Comparison of ENCODE assay signal across 24 cellular contexts in the genomic region with DNA sequence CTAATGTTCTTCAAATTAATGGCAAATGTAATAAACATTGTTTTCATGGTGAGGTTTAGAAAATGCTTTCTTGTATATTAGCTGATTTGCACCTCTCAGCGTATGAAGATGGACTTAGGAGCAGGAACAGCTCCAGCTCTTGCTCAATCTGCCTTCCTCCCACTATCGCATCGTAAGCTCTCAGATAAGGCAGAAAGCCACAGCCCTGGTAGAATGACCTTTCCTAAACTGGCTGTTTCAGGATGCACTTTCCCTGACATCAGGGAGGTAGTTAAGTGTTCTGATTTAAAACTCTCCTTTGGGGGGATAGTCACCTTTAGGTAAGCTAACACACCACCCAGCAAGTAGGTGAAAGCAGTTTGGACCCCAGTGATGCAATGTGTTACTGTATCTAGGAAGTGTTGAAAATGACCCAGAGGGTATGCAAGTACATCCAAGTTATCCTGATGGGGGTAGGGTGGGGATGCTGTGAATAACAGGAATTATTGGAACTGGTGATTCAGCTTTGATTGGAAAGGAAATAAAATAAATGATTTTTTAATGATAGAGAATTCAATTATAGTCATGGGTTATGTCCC.
DNase-seq lines count a peak whose midpoint lies in the region; ATAC-seq and TF ChIP-seq lines count a peak whose summit lies in the region.
"Had no signal": no experiment of that assay in that cellular context is flagged by ENCODE, and none has a peak within 500 bp of the region (broad histone marks: within the 10 kb centered on the region; RNA-seq: fewer than 3 reads in every experiment).

No MANE protein-coding gene starts in this region.

- CTCF ChIA-PET in CD4-positive, alpha-beta T cell (lab: Charles Lee): no interaction called here
- CTCF ChIA-PET in T-cell (lab: Charles Lee): interaction anchor here (0.5 to 1.0 kb wide), 3 partner anchors 14 to 307 kb away, joined by 3 to 4 read pairs (median 3); no protein-coding TSS in a partner anchor

- peaks cover 65% of the 10 kb centered on the region for H3K4me1 Mint-ChIP-seq in CD4-positive, alpha-beta T cell (ENCODE audit: low read depth)
- peaks cover 71 to 80% (median 77%) of the 10 kb centered on the region in 3 donors for H3K4me1 Mint-ChIP-seq in T-cell
- peaks cover 71% of the 10 kb centered on the region for H3K4me1 Mint-ChIP-seq in nephron

- no peak for DNase-seq in CD4-positive, alpha-beta T cell
- DNase-seq in T-cell (no peak), fibroblast of villous mesenchyme (ENCODE audit: low read depth) (peak; percentile 92), substantia nigra (lab: John Stamatoyannopoulos, UW) (no peak)
- DNase-seq in activated CD4-positive, alpha-beta T cell treated with anti-CD3 and anti-CD28 coated beads, Interleukin-2, amount 50 U/mL, for 4 hours: no peak
- DNase-seq: activated CD4-positive, alpha-beta T cell treated with anti-CD3 and anti-CD28 coated beads for 48 hours; activated naive CD8-positive, alpha-beta T cell treated with anti-CD3 and anti-CD28 coated beads for 36 hours; Calu3; cerebellar nuclear complex; foreskin keratinocyte; GOT3; NCI-H1417; NCI-H2171; NK-92 treated with Interleukin-12 subunit alpha and Interleukin-12 subunit beta, amount 100 ng/mL, for 24 hours; stimulated activated CD4-positive, alpha-beta T cell treated with anti-CD3 and anti-CD28 coated beads, Interleukin-4, amount 100 ng/mL, for 24 hours; stimulated activated CD8-positive, alpha-beta memory T cell treated with anti-CD3 and anti-CD28 coated beads, Interleukin-4, amount 100 ng/mL, for 48 hours; T-helper 17 cell; thyroid gland had no signal

- no peak for ATAC-seq in CD4-positive, alpha-beta T cell (ENCODE audit: poor library complexity)
- no peak for ATAC-seq in T-cell (replicated peaks in 1 of 4)
- ATAC-seq in HG03097 (IDR thresholded peaks at IDR 0.05; ENCODE audit: low FRiP score, unreplicated experiment): no peak
- no peak for ATAC-seq in GM19463 (IDR thresholded peaks at IDR 0.05; ENCODE audit: unreplicated experiment)
- ATAC-seq: foreskin keratinocyte, GM12878, T-helper 17 cell had no signal

- intact Hi-C loops in CD4-positive, alpha-beta T cell (cut with DNase I, micrococcal nuclease): no loop called here

- TF ChIP-seq CTCF in CD4-positive, alpha-beta T cell (IDR thresholded peaks at IDR 0.05): no peak
- TF ChIP-seq CTCF in fibroblast of villous mesenchyme (IDR thresholded peaks at IDR 0.05; ENCODE audit: insufficient read depth, low read depth, low read length) (no peak), nephron (IDR thresholded peaks at IDR 0.05; ENCODE audit: unreplicated experiment in 3 of 3) (no peak)

- no peak overlapping the region for H3K4me3 Mint-ChIP-seq in CD4-positive, alpha-beta T cell
- H3K4me3 Mint-ChIP-seq in T-cell (no peak overlapping the region), nephron (no peak overlapping the region)
- H3K4me3 Mint-ChIP-seq: activated naive CD8-positive, alpha-beta T cell treated with anti-CD3 and anti-CD28 coated beads for 36 hours; T-helper 17 cell had no signal

- H3K27me3 Mint-ChIP-seq in CD4-positive, alpha-beta T cell: no peaks in the 10 kb centered on the region
- H3K27me3 Mint-ChIP-seq in T-cell (no peaks in the 10 kb centered on the region), nephron (ENCODE audit: low read depth) (peaks cover 5% of the 10 kb centered on the region)
- H3K27me3 Mint-ChIP-seq: activated naive CD8-positive, alpha-beta T cell treated with anti-CD3 and anti-CD28 coated beads for 36 hours; T-helper 17 cell had no signal

- H3K27ac ChIP-seq in CD4-positive, alpha-beta T cell (ENCODE audit: low read depth, low read length): no peak overlapping the region
- no peak overlapping the region for H3K27ac ChIP-seq in substantia nigra (ENCODE audit: low read depth, low read length, poor library complexity, severe bottlenecking)
- H3K27ac ChIP-seq: foreskin keratinocyte, KMS-11 had no signal

- POLR2A ChIA-PET in CD4-positive, alpha-beta T cell (lab: Charles Lee): interaction anchor here (0.6 to 1.3 kb wide), 3 partner anchors 72 to 381 kb away, joined by 3 to 4 read pairs (median 4); partner anchors contain the start of gene LMNB1
- POLR2A ChIA-PET in T-cell (lab: Charles Lee): no interaction called here

- no peaks in the 10 kb centered on the region for H3K9me3 Mint-ChIP-seq in CD4-positive, alpha-beta T cell
- H3K9me3 Mint-ChIP-seq in T-cell: no peaks in the 10 kb centered on the region
- H3K9me3 Mint-ChIP-seq in nephron: no peaks in the 10 kb centered on the region

- no peak overlapping the region for H3K4me3 ChIP-seq in fibroblast of villous mesenchyme (ENCODE audit: low read depth, low read length)
- H3K4me3 ChIP-seq: GM12878, lung, thyroid gland had no signal

- no peaks in the 10 kb centered on the region for H3K36me3 Mint-ChIP-seq in CD4-positive, alpha-beta T cell (ENCODE audit: low read depth)
- H3K36me3 Mint-ChIP-seq in T-cell: peaks cover 6% of the 10 kb centered on the region
- H3K36me3 Mint-ChIP-seq in nephron (ENCODE audit: low read depth): peaks cover 7% of the 10 kb centered on the region

- no peaks in the 10 kb centered on the region for H3K9me3 ChIP-seq in CD4-positive, alpha-beta T cell (ENCODE audit: control insufficient read depth, low read length)
- H3K9me3 ChIP-seq: thyroid gland had no signal

- H3K27ac Mint-ChIP-seq in CD4-positive, alpha-beta T cell: peak overlapping the region; percentile 90
- H3K27ac Mint-ChIP-seq in T-cell (peak overlapping the region; percentile 2 to 34), nephron (peak overlapping the region in 2 of 3 experiments; percentile 83 to 87)
- H3K27ac Mint-ChIP-seq: activated naive CD8-positive, alpha-beta T cell treated with anti-CD3 and anti-CD28 coated beads for 36 hours had no signal

- H3K27me3 ChIP-seq in CD4-positive, alpha-beta T cell (ENCODE audit: control insufficient read depth, insufficient read depth, low read length): no peaks in the 10 kb centered on the region
- H3K27me3 ChIP-seq: foreskin keratinocyte, thyroid gland had no signal

Comparison
In these comparisons a context has a peak if more than half of its experiments do, and no peak if none do; other contexts are left out.
1. H3K27ac Mint-ChIP-seq: peak in every context shown above with its lines; median percentile 90 in CD4-positive, alpha-beta T cell; 85 in nephron; 18 in T-cell.